18 cellular contexts compared by ENCODE assay signal in the genomic region with DNA sequence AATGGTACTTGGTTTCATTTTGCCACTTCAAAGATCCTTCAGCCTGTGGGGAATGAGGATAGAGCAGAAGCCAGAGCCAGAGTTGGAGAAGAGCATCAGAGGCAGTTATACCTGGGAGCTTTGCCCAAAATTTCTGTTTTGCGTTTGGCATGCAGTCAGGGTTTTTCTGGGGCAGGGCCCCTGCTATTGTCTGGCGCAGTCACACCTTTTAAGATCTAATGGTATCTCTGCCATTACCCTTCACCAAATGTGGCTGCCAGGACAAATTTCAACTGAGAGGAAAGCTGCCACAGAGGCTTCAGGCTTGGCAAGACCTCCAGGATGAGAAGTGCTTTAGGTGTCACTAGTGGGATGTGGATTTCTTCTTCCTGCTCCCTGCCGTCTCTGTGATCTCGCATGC.
"Had no signal": no experiment of that assay in that cellular context is flagged by ENCODE, and none has a peak within 500 bp of the region (broad histone marks: within the 10 kb centered on the region; RNA-seq: fewer than 3 reads in every experiment).

No MANE protein-coding gene starts in this region.

- H3K9me3 ChIP-seq: heart left ventricle, prostate gland, right lobe of liver, tibial artery had no signal

- H3K4me3 ChIP-seq: dorsolateral prefrontal cortex, heart left ventricle, lung, prostate gland, right lobe of liver, tibial artery had no signal

- DNase-seq: cortex of kidney; effector CD8-positive, alpha-beta T cell; foreskin melanocyte; heart left ventricle; hippocampal formation; left colon; left ventricle myocardium superior; mesendoderm; naive B cell; right lobe of liver; stimulated activated CD4-positive, alpha-beta T cell treated with anti-CD3 and anti-CD28 coated beads, Interleukin-4, amount 100 ng/mL, for 1 hour; stimulated activated CD8-positive, alpha-beta memory T cell treated with anti-CD3 and anti-CD28 coated beads, Interleukin-4, amount 100 ng/mL, for 48 hours; tibial artery had no signal

- H3K4me1 ChIP-seq: heart left ventricle, parathyroid adenoma, prostate gland, right lobe of liver, tibial artery had no signal

- H3K36me3 ChIP-seq: heart left ventricle, prostate gland, right lobe of liver, tibial artery had no signal

- H3K79me2 ChIP-seq: parathyroid adenoma had no signal

- H2AFZ ChIP-seq: parathyroid adenoma had no signal

- ATAC-seq: heart left ventricle; left colon; left ventricle myocardium superior; right lobe of liver; stimulated activated effector memory CD8-positive, alpha-beta T cell treated with anti-CD3 and anti-CD28 coated beads, Interleukin-12 subunit alpha, Interleukin-12 subunit beta, amount 100 ng/mL, for 72 hours had no signal

- H3K9ac ChIP-seq: parathyroid adenoma had no signal

- H3K27ac ChIP-seq: dorsolateral prefrontal cortex, heart left ventricle, parathyroid adenoma, prostate gland, right lobe of liver, tibial artery had no signal

- H3K27me3 ChIP-seq: dorsolateral prefrontal cortex, heart left ventricle, right lobe of liver, tibial artery had no signal
